Comparison of ENCODE assay signal across 23 cellular contexts in the genomic region with DNA sequence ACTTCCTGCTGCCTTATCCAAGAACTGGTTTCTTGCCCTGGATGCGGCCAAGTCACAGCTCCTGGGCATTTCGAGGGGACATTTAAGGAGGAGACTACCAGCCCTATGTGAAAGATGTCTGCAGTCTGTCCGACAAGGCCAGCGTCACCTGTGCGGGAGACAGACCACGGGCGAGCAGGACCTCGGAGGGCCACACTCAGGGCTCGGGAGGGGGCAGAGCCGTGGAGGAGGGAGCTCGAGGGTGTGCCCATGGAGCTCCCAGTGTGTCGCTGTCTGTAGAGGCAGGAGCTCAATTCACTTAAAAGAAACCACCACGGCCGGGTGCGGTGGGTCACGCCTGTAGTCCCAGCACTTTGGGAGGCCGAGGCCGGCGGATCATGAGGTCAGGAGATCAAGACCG. TPM values are rescaled to one million over a fixed set of nuclear protein-coding genes. Genes with fewer than 3 reads are reported as not detected.
"Had no signal": no experiment of that assay in that cellular context is flagged by ENCODE, and none has a peak within 500 bp of the region (broad histone marks: within the 10 kb centered on the region; RNA-seq: fewer than 3 reads in every experiment).

No MANE protein-coding gene starts in this region.

- H3K36me3 Mint-ChIP-seq: stimulated activated effector memory CD8-positive, alpha-beta T cell treated with anti-CD3 and anti-CD28 coated beads, Interleukin-12 subunit alpha, Interleukin-12 subunit beta, amount 100 ng/mL, for 72 hours; type B pancreatic cell had no signal

- H3K27ac Mint-ChIP-seq: nephron progenitor cell; stimulated activated effector memory CD8-positive, alpha-beta T cell treated with anti-CD3 and anti-CD28 coated beads, Interleukin-12 subunit alpha, Interleukin-12 subunit beta, amount 100 ng/mL, for 72 hours; type B pancreatic cell had no signal

- H3K9me3 ChIP-seq: esophagus muscularis mucosa, gastroesophageal sphincter, neutrophil, psoas muscle, suprapubic skin, thyroid gland had no signal

- H3K27me3 Mint-ChIP-seq: naive B cell had no signal

- ATAC-seq: gastroesophageal sphincter; psoas muscle; stimulated activated effector memory CD8-positive, alpha-beta T cell treated with anti-CD3 and anti-CD28 coated beads, Interleukin-12 subunit alpha, Interleukin-12 subunit beta, amount 100 ng/mL, for 72 hours; stimulated activated naive CD8-positive, alpha-beta T cell treated with anti-CD3 and anti-CD28 coated beads, Interleukin-15, Interleukin-2, amounts not matched to agents 100 U/mL and 50 U/mL, for 24 hours had no signal

- H3K4me3 ChIP-seq: esophagus muscularis mucosa, gastroesophageal sphincter, psoas muscle, suprapubic skin, thyroid gland had no signal

- H3K27ac ChIP-seq: epithelial cell of prostate, esophagus muscularis mucosa, gastroesophageal sphincter, neutrophil, psoas muscle, suprapubic skin, thyroid gland had no signal

- H3K36me3 ChIP-seq: esophagus muscularis mucosa, gastroesophageal sphincter, neutrophil, suprapubic skin, thyroid gland had no signal

- H3K27me3 ChIP-seq: neutrophil, thyroid gland had no signal

- H3K4me3 Mint-ChIP-seq: stimulated activated effector memory CD8-positive, alpha-beta T cell treated with anti-CD3 and anti-CD28 coated beads, Interleukin-12 subunit alpha, Interleukin-12 subunit beta, amount 100 ng/mL, for 72 hours; type B pancreatic cell had no signal

- DNase-seq: effector memory CD4-positive, alpha-beta T cell; glutamatergic neuron; islet precursor cell; mesendoderm; naive B cell; nephron progenitor cell; psoas muscle; retina; small intestine; stimulated activated CD4-positive, alpha-beta T cell treated with anti-CD3 and anti-CD28 coated beads, Interleukin-4, amount 100 ng/mL, for 1 hour; stimulated activated CD8-positive, alpha-beta memory T cell treated with anti-CD3 and anti-CD28 coated beads, Interleukin-4, amount 100 ng/mL, for 48 hours; stimulated activated naive CD8-positive, alpha-beta T cell treated with anti-CD3 and anti-CD28 coated beads, Interleukin-15, Interleukin-2, amounts not matched to agents 100 U/mL and 50 U/mL, for 24 hours; thyroid gland had no signal

- H3K9me3 Mint-ChIP-seq: naive B cell; nephron progenitor cell; stimulated activated effector memory CD8-positive, alpha-beta T cell treated with anti-CD3 and anti-CD28 coated beads, Interleukin-12 subunit alpha, Interleukin-12 subunit beta, amount 100 ng/mL, for 72 hours; type B pancreatic cell had no signal

RNA-seq across cellular contexts. Expression of a gene that starts 33.3 kb away (rescaled TPM):
- total RNA-seq: fibroblast of villous mesenchyme, lung microvascular endothelial cell, osteoblast had no signal
